ENCODE assay signal across 24 cellular contexts in genomic region chr9:124809741-124810500, GRCh38. TPM values are rescaled to one million over a fixed set of nuclear protein-coding genes. Genes with fewer than 3 reads are reported as not detected.
DNase-seq lines count a peak whose midpoint lies in the region; ATAC-seq and TF ChIP-seq lines count a peak whose summit lies in the region.
"Had no signal": no experiment of that assay in that cellular context is flagged by ENCODE, and none has a peak within 500 bp of the region (broad histone marks: within the 10 kb centered on the region; RNA-seq: fewer than 3 reads in every experiment).

No MANE protein-coding gene starts in this region.

- H3K23ac ChIP-seq in trophoblast cell (ENCODE audit: low read length): no peak overlapping the region

- no peak overlapping the region; the same call in 1 of the 2 replicates for H3K27ac Mint-ChIP-seq in GM23338
- H3K27ac Mint-ChIP-seq: activated naive CD4-positive, alpha-beta T cell treated with anti-CD3 and anti-CD28 coated beads, Interleukin-2, amount 50 U/mL, for 72 hours; activated T-helper 1 cell treated with anti-CD3 and anti-CD28 coated beads, Interleukin-12 subunit alpha, Interleukin-12 subunit beta, Interleukin-2, Interleukin-4 antibody, amounts not matched to agents 30 ng/mL and 10 ng/mL and 1 ng/mL, durations not matched to agents 14 hours and 24 hours and 36 hours; CD4-positive, CD25-positive, alpha-beta regulatory T cell had no signal

- peak overlapping the region; percentile 84 for H2BK5ac ChIP-seq in trophoblast cell (ENCODE audit: low read depth, low read length, poor library complexity)

- H3K14ac ChIP-seq in trophoblast cell (ENCODE audit: low read length): peak overlapping the region; percentile 75

- H3K4me1 ChIP-seq in GM23338 (ENCODE audit: insufficient read depth) (peaks cover 14% of the 10 kb centered on the region), PC-3 (ENCODE audit: insufficient read depth, low read length) (peaks cover 34% of the 10 kb centered on the region), esophagus (ENCODE audit: control insufficient read depth in 2 of 2, insufficient read depth in 2 of 2, low read length in 1 of 2) (peaks cover 0 to 21% of the 10 kb centered on the region in 2 donors), trophoblast cell (ENCODE audit: control insufficient read depth in 1 of 2, insufficient read depth in 2 of 2, low read length in 2 of 2) (peaks cover 41 to 55% of the 10 kb centered on the region in 2 experiments)
- H3K4me1 ChIP-seq: testis had no signal

- peak overlapping the region; percentile 95 for H2AK5ac ChIP-seq in trophoblast cell (ENCODE audit: low read length)

- H2BK12ac ChIP-seq in trophoblast cell (ENCODE audit: low read length): peak overlapping the region; percentile 93

- WGBS in esophagus, 2 donors: 93 to 94% methylated on average over 60 of the region's 60 CpGs
- WGBS in trophoblast cell (ENCODE audit: extremely low coverage, insufficient coverage, insufficient read length): no CpG with 5 or more reads among the region's 60 CpGs

- H3F3A ChIP-seq in GM23338 (replicated peaks; ENCODE audit: low read depth) (0 out of 2 replicates have a peak, but pooled peaks cover 8% of the 10 kb centered on the region), PC-3 (ENCODE audit: low read length, unreplicated experiment) (no peaks in the 10 kb centered on the region)

- intact Hi-C loops in PC-3 (cut with micrococcal nuclease): loop anchor here (2.0 kb wide), 2 partner anchors 35 to 43 kb away; partner anchors contain the start of gene WDR38

- H3K4me1 Mint-ChIP-seq in GM23338: peaks cover 34% of the 10 kb centered on the region
- H3K4me1 Mint-ChIP-seq: CD4-positive, CD25-positive, alpha-beta regulatory T cell had no signal

- no peaks in the 10 kb centered on the region; the same call in 2 of the 3 replicates for H3K36me3 Mint-ChIP-seq in GM23338 (ENCODE audit: low read depth)
- H3K36me3 Mint-ChIP-seq: activated naive CD4-positive, alpha-beta T cell treated with anti-CD3 and anti-CD28 coated beads, Interleukin-2, amount 50 U/mL, for 72 hours; CD4-positive, CD25-positive, alpha-beta regulatory T cell had no signal

- H3K18ac ChIP-seq in trophoblast cell (ENCODE audit: low read length): peak overlapping the region; percentile 71

- no peaks in the 10 kb centered on the region for H3K27me3 ChIP-seq in GM23338 (ENCODE audit: insufficient read depth)
- no peaks in the 10 kb centered on the region for H3K27me3 ChIP-seq in PC-3 (ENCODE audit: low read length)
- H3K27me3 ChIP-seq in esophagus (ENCODE audit: control insufficient read depth in 1 of 2, insufficient read depth in 2 of 2, low read length in 2 of 2): no peaks in the 10 kb centered on the region
- no peaks in the 10 kb centered on the region for H3K27me3 ChIP-seq in trophoblast cell (ENCODE audit: insufficient read depth, low read length)
- H3K27me3 ChIP-seq: testis had no signal

- DNase-seq in GM23338 (ENCODE audit: low spot score): no peak
- DNase-seq in PC-3: no peak
- DNase-seq in trophoblast cell: no peak
- no peak for DNase-seq in activated effector memory CD4-positive, alpha-beta T cell treated with anti-CD3 and anti-CD28 coated beads, Interleukin-2, amount 50 U/mL, for 16 hours
- no peak for DNase-seq in GOT3 (lab: John Stamatoyannopoulos, UW)
- DNase-seq in NCI-H2081 treated with DMSO at 0.1 percent for 48 hours (lab: John Stamatoyannopoulos, UW): no peak
- no peak for DNase-seq in AG08396 (ENCODE audit: low spot score)
- DNase-seq: activated CD4-positive, alpha-beta T cell treated with anti-CD3 and anti-CD28 coated beads for 4 hours; CD4-positive, CD25-positive, alpha-beta regulatory T cell; GDM1; head of caudate nucleus; left ventricle myocardium superior; NCI-H1436 treated with DMSO at 0.1 percent for 48 hours; NCI-H748 treated with DMSO at 0.1 percent for 48 hours; occipital lobe; SHP77 treated with DMSO at 0.1 percent for 48 hours; testis had no signal

- no peaks in the 10 kb centered on the region for H4K20me1 ChIP-seq in GM23338 (replicated peaks; ENCODE audit: insufficient read depth)
- H4K20me1 ChIP-seq in PC-3 (ENCODE audit: low read length): no peaks in the 10 kb centered on the region

- peaks cover 61% of the 10 kb centered on the region for H3K79me1 ChIP-seq in trophoblast cell (ENCODE audit: low read length)

- H4K12ac ChIP-seq in trophoblast cell (ENCODE audit: low read depth, low read length): peak overlapping the region; percentile 44

- no peak overlapping the region; the same call in 2 of the 3 replicates for H3K4me3 Mint-ChIP-seq in GM23338
- H3K4me3 Mint-ChIP-seq: activated T-helper 1 cell treated with anti-CD3 and anti-CD28 coated beads, Interleukin-12 subunit alpha, Interleukin-12 subunit beta, Interleukin-2, Interleukin-4 antibody, amounts not matched to agents 30 ng/mL and 10 ng/mL and 1 ng/mL, durations not matched to agents 14 hours and 24 hours and 36 hours; CD4-positive, CD25-positive, alpha-beta regulatory T cell; H9 had no signal

- peaks cover 6% of the 10 kb centered on the region for H3K27me3 Mint-ChIP-seq in GM23338 (ENCODE audit: insufficient read depth, low read depth, poor library complexity)

- H3K4ac ChIP-seq in trophoblast cell (ENCODE audit: low read depth, low read length): peak overlapping the region; percentile 37

- no peak overlapping the region for H3K4me3 ChIP-seq in GM23338
- no peak overlapping the region for H3K4me3 ChIP-seq in PC-3 (ENCODE audit: low read length)
- H3K4me3 ChIP-seq in esophagus (ENCODE audit: low read depth in 1 of 2, low read length in 2 of 2): no peak overlapping the region
- no peak overlapping the region for H3K4me3 ChIP-seq in trophoblast cell (ENCODE audit: low read depth, low read length)
- H3K4me3 ChIP-seq: testis had no signal

- BruUV-seq in PC-3 (replicated peaks; lab: Mats Ljungman, UMichigan): no TSS peak

- H3K9me3 ChIP-seq in PC-3 (ENCODE audit: low read length) (no peaks in the 10 kb centered on the region), esophagus (ENCODE audit: control insufficient read depth in 2 of 2, insufficient read depth in 1 of 2, low read depth in 1 of 2, low read length in 1 of 2) (no peaks in the 10 kb centered on the region), trophoblast cell (ENCODE audit: insufficient read depth, low read depth, low read length) (peaks cover 4% of the 10 kb centered on the region)
- H3K9me3 ChIP-seq: testis had no signal

- no peaks in the 10 kb centered on the region for H3K9me3 Mint-ChIP-seq in GM23338
- H3K9me3 Mint-ChIP-seq: activated naive CD4-positive, alpha-beta T cell treated with anti-CD3 and anti-CD28 coated beads, Interleukin-2, amount 50 U/mL, for 72 hours; activated T-helper 1 cell treated with anti-CD3 and anti-CD28 coated beads, Interleukin-12 subunit alpha, Interleukin-12 subunit beta, Interleukin-2, Interleukin-4 antibody, amounts not matched to agents 30 ng/mL and 10 ng/mL and 1 ng/mL, durations not matched to agents 14 hours and 24 hours and 36 hours; CD4-positive, CD25-positive, alpha-beta regulatory T cell; H9 had no signal

- H3K9ac ChIP-seq in PC-3 (ENCODE audit: low read length) (peak overlapping the region; percentile 22; the same call in 1 of the 2 replicates), trophoblast cell (ENCODE audit: low read length) (peak overlapping the region; percentile 20)

- POLR2A ChIA-PET in PC-3 (lab: Charles Lee; ENCODE audit: unreplicated experiment): interaction anchor here (0.6 kb wide), 1 partner anchor 13 kb away, joined by 3 read pairs; no protein-coding TSS in a partner anchor

- H3K9me2 ChIP-seq in GM23338 (ENCODE audit: insufficient read depth) (no peaks in the 10 kb centered on the region), PC-3 (replicated peaks; ENCODE audit: low read length) (no peaks in the 10 kb centered on the region)

- no peak overlapping the region for H3K27ac ChIP-seq in GM23338 (ENCODE audit: low read depth)
- peak overlapping the region; percentile 88 for H3K27ac ChIP-seq in PC-3 (ENCODE audit: low read length)
- peak overlapping the region; percentile 66 to 87 for H3K27ac ChIP-seq in esophagus (ENCODE audit: low read depth in 2 of 2, low read length in 1 of 2)
- H3K27ac ChIP-seq in trophoblast cell (ENCODE audit: low read depth, low read length): peak overlapping the region; percentile 96
- H3K27ac ChIP-seq: testis had no signal

- H2AFZ ChIP-seq in GM23338 (peak overlapping the region; percentile 94; the same call in 1 of the 2 replicates), PC-3 (ENCODE audit: low read length) (no peak overlapping the region), trophoblast cell (ENCODE audit: insufficient read depth, low read length, poor library complexity) (peak overlapping the region; percentile 9)

- no peak for TF ChIP-seq CTCF in GM23338 (conservative IDR thresholded peaks at IDR 0.05; ENCODE audit: low read depth in 2 of 2)
- TF ChIP-seq CTCF in PC-3 (conservative IDR thresholded peaks at IDR 0.05; ENCODE audit: low read depth, low read length): no peak

- H3K4me2 ChIP-seq in GM23338 (no peak overlapping the region), PC-3 (ENCODE audit: low read length) (peak overlapping the region; percentile 75; the same call in 1 of the 2 replicates), trophoblast cell (ENCODE audit: low read length) (no peak overlapping the region)

- ATAC-seq in GM23338: no peak
- ATAC-seq in PC-3: no peak
- ATAC-seq: activated naive CD4-positive, alpha-beta T cell treated with anti-CD3 and anti-CD28 coated beads, Interleukin-2, amount 50 U/mL, for 72 hours had no signal

- H3K36me3 ChIP-seq in GM23338 (ENCODE audit: insufficient read depth): no peaks in the 10 kb centered on the region
- H3K36me3 ChIP-seq in PC-3 (ENCODE audit: low read depth, low read length): no peaks in the 10 kb centered on the region
- H3K36me3 ChIP-seq in esophagus (ENCODE audit: control insufficient read depth in 2 of 2, insufficient read depth in 2 of 2, low read length in 1 of 2): peaks cover 0 to 3% of the 10 kb centered on the region in 2 donors
- H3K36me3 ChIP-seq in trophoblast cell (ENCODE audit: control insufficient read depth in 1 of 2, insufficient read depth in 2 of 2, low read length in 2 of 2): peaks cover 15 to 21% of the 10 kb centered on the region in 2 experiments

- H3K79me2 ChIP-seq in GM23338 (replicated peaks; ENCODE audit: insufficient read depth) (no peaks in the 10 kb centered on the region), PC-3 (ENCODE audit: low read length) (no peaks in the 10 kb centered on the region), trophoblast cell (ENCODE audit: control insufficient read depth, insufficient read depth, low read length, poor library complexity) (peaks cover 23% of the 10 kb centered on the region)

- peak overlapping the region; percentile 92 for H4K91ac ChIP-seq in trophoblast cell (ENCODE audit: low read depth, low read length)

- peak overlapping the region; percentile 79 for H2BK120ac ChIP-seq in trophoblast cell (ENCODE audit: insufficient read depth, low read length, poor library complexity)

- H4K8ac ChIP-seq in trophoblast cell (ENCODE audit: low read depth, low read length): peak overlapping the region; percentile 78

- CTCF ChIA-PET in PC-3 (lab: Charles Lee): no interaction called here

RNA-seq across cellular contexts. Expression of gene OLFML2A, which starts 33.0 kb away (rescaled TPM):
- 6.4 and 6.7 TPM in 2 replicates for total RNA-seq in GM23338 (2014; rRNA removed; shearing (Covaris generic))
- polyA plus RNA-seq in GM23338 (2016; fragmentation: Nextera tagmentation; extraction: Ambion mirVana) (1.1 TPM in 2 replicates), esophagus (1 to 10 TPM; 3.7 to 5.2 TPM)
- total RNA-seq in PC-3 (2014; rRNA removed): 3.4 and 4.7 TPM in 2 replicates
- polyA plus RNA-seq in trophoblast cell (2013): 95.6 and 101 TPM in 2 replicates
- total RNA-seq: activated naive CD4-positive, alpha-beta T cell treated with anti-CD3 and anti-CD28 coated beads, Interleukin-2, amount 50 U/mL, for 72 hours; activated T-helper 1 cell treated with anti-CD3 and anti-CD28 coated beads, Interleukin-12 subunit alpha, Interleukin-12 subunit beta, Interleukin-2, Interleukin-4 antibody, amounts not matched to agents 30 ng/mL and 10 ng/mL and 1 ng/mL, durations not matched to agents 14 hours and 24 hours and 36 hours; CD4-positive, CD25-positive, alpha-beta regulatory T cell had no signal
- polyA plus RNA-seq: CD4-positive, CD25-positive, alpha-beta regulatory T cell had no signal

RNA-seq across cellular contexts. Expression of gene NR6A1, which starts 38.8 kb away (rescaled TPM):
- total RNA-seq in GM23338 (2014; rRNA removed; shearing (Covaris generic)): 125 and 139 TPM in 2 replicates
- polyA plus RNA-seq in GM23338 (2016; fragmentation: Nextera tagmentation; extraction: Ambion mirVana) (40.9 and 44.2 TPM in 2 replicates), esophagus (1 to 10 TPM in 1 of 2 donors, under 1 TPM in 1; 0.68 to 1.4 TPM)
- total RNA-seq in PC-3 (2014; rRNA removed): 0.77 and 1.6 TPM in 2 replicates
- polyA plus RNA-seq in trophoblast cell (2013): 27.5 and 27.6 TPM in 2 replicates
- polyA plus RNA-seq: CD4-positive, CD25-positive, alpha-beta regulatory T cell had no signal

RNA-seq across cellular contexts. Expression of gene WDR38, which starts 43.3 kb away (rescaled TPM):
- not detected in 2 replicates for total RNA-seq in GM23338 (2014; rRNA removed; shearing (Covaris generic))
- polyA plus RNA-seq in GM23338 (2016; fragmentation: Nextera tagmentation; extraction: Ambion mirVana) (not detected in 2 replicates), esophagus (not detected)
- total RNA-seq in PC-3 (2014; rRNA removed): not detected in 2 replicates
- polyA plus RNA-seq in trophoblast cell (2013): 0.05 and 0.06 TPM in 2 replicates
- total RNA-seq: activated naive CD4-positive, alpha-beta T cell treated with anti-CD3 and anti-CD28 coated beads, Interleukin-2, amount 50 U/mL, for 72 hours; activated T-helper 1 cell treated with anti-CD3 and anti-CD28 coated beads, Interleukin-12 subunit alpha, Interleukin-12 subunit beta, Interleukin-2, Interleukin-4 antibody, amounts not matched to agents 30 ng/mL and 10 ng/mL and 1 ng/mL, durations not matched to agents 14 hours and 24 hours and 36 hours; CD4-positive, CD25-positive, alpha-beta regulatory T cell; H9; HT1080; left ventricle myocardium superior; occipital lobe; right cardiac atrium; T-helper 1 cell treated with Interleukin-12 subunit alpha and Interleukin-12 subunit beta and Interleukin-4 antibody, amounts not matched to agents 30 ng/mL and 1 ng/mL, for 36 hours had no signal
- polyA plus RNA-seq: CD4-positive, CD25-positive, alpha-beta regulatory T cell had no signal

RNA-seq across cellular contexts. Expression of gene RPL35, which starts 51.8 kb away (rescaled TPM):
- 1,202 and 1,683 TPM in 2 replicates for total RNA-seq in GM23338 (2014; rRNA removed; shearing (Covaris generic))
- polyA plus RNA-seq in GM23338 (2016; fragmentation: Nextera tagmentation; extraction: Ambion mirVana) (4,143 and 4,572 TPM in 2 replicates), esophagus (1,000 to 10,000 TPM; 3,603 to 5,640 TPM)
- total RNA-seq in PC-3 (2014; rRNA removed): 1,981 and 2,242 TPM in 2 replicates
- polyA plus RNA-seq in trophoblast cell (2013): 3,251 and 3,406 TPM in 2 replicates

RNA-seq across cellular contexts. Expression of gene ARPC5L, which starts 52.0 kb away (rescaled TPM):
- total RNA-seq in GM23338 (2014; rRNA removed; shearing (Covaris generic)): 35.9 and 41.2 TPM in 2 replicates
- polyA plus RNA-seq in GM23338 (2016; fragmentation: Nextera tagmentation; extraction: Ambion mirVana) (84.5 and 87.3 TPM in 2 replicates), esophagus (10 to 100 TPM; 30.2 to 64.4 TPM)
- total RNA-seq in PC-3 (2014; rRNA removed): 54.5 and 63.0 TPM in 2 replicates
- polyA plus RNA-seq in trophoblast cell (2013): 60.3 and 60.7 TPM in 2 replicates

Comparison
In these comparisons a context has a peak if more than half of its experiments do, and no peak if none do; other contexts are left out.
1. RNA of gene NR6A1, which starts 38.8 kb away (total RNA-seq): 125 to 139 TPM in GM23338; 0.77 to 1.6 TPM in PC-3; every median in the first group is over 10 times any median in the second.